Comparison of ENCODE assay signal across 33 cellular contexts in genomic region chr3:48585411-48585810, GRCh38. TPM values are rescaled to one million over a fixed set of nuclear protein-coding genes. Genes with fewer than 3 reads are reported as not detected.
"Had no signal": no experiment of that assay in that cellular context is flagged by ENCODE, and none has a peak within 500 bp of the region (broad histone marks: within the 10 kb centered on the region; RNA-seq: fewer than 3 reads in every experiment).

No MANE protein-coding gene starts in this region.

- DNase-seq: stimulated activated CD4-positive, alpha-beta T cell treated with anti-CD3 and anti-CD28 coated beads, Interleukin-2, amount 100 ng/mL, for 48 hours; stimulated activated CD4-positive, alpha-beta T cell treated with anti-CD3 and anti-CD28 coated beads, Interleukin-4, amount 100 ng/mL, for 1 hour; stimulated activated CD4-positive, alpha-beta T cell treated with anti-CD3 and anti-CD28 coated beads, Interleukin-4, amount 100 ng/mL, for 24 hours; stimulated activated CD4-positive, alpha-beta T cell treated with anti-CD3 and anti-CD28 coated beads, Interleukin-4, amount 100 ng/mL, for 4 hours; stimulated activated CD8-positive, alpha-beta memory T cell treated with anti-CD3 and anti-CD28 coated beads, Interleukin-4, amount 100 ng/mL, for 48 hours; stimulated activated naive B cell treated with anti-CD40 and anti-IgM and Interleukin-4, amounts not matched to agents 10 μg/mL and 1 μg/mL and 100 μg/mL, for 72 hours; stimulated activated naive CD4-positive, alpha-beta T cell; stimulated activated naive CD4-positive, alpha-beta T cell treated with Interleukin-2 at 50 U/mL for 16 hours; stimulated activated naive CD8-positive, alpha-beta T cell treated with anti-CD3 and anti-CD28 coated beads, Interleukin-15, amount 100 ng/mL, for 72 hours; stimulated activated naive CD8-positive, alpha-beta T cell treated with anti-CD3 and anti-CD28 coated beads, Interleukin-15, Interleukin-2, amounts not matched to agents 100 U/mL and 50 U/mL, for 24 hours; stomach; substantia nigra; testis; thyroid gland; tibial artery; transverse colon; trophoblast cell; upper lobe of right lung; uterus had no signal

- H3K27ac ChIP-seq: stomach, suprapubic skin, testis, thoracic aorta, thyroid gland, tibial artery, tibial nerve, transverse colon, upper lobe of left lung, upper lobe of right lung, uterus, vagina had no signal

- H3K4me1 ChIP-seq: stomach, suprapubic skin, testis, thyroid gland, tibial artery, tibial nerve, transverse colon, upper lobe of left lung, upper lobe of right lung, uterus, vagina had no signal

- H3K9me3 Mint-ChIP-seq: stimulated activated effector memory CD8-positive, alpha-beta T cell treated with anti-CD3 and anti-CD28 coated beads, Interleukin-12 subunit alpha, Interleukin-12 subunit beta, amount 100 ng/mL, for 72 hours; stimulated activated memory B cell treated with anti-CD40 and anti-IgM and Interleukin-4, amounts not matched to agents 10 μg/mL and 1 μg/mL and 100 μg/mL, for 72 hours; stimulated activated naive B cell treated with anti-CD40 and anti-IgM and Interleukin-4, amounts not matched to agents 10 μg/mL and 1 μg/mL and 100 μg/mL, for 72 hours; stimulated activated naive CD8-positive, alpha-beta T cell treated with anti-CD3 and anti-CD28 coated beads, Interleukin-15, amount 100 ng/mL, for 72 hours; stimulated activated naive CD8-positive, alpha-beta T cell treated with anti-CD3 and anti-CD28 coated beads, Interleukin-15, Interleukin-2, amounts not matched to agents 100 ng/mL and 50 ng/mL, for 24 hours; type B pancreatic cell had no signal

- H3K27me3 Mint-ChIP-seq: type B pancreatic cell had no signal

- H3K9me3 ChIP-seq: stomach, suprapubic skin, testis, thoracic aorta, thyroid gland, tibial artery, tibial nerve, transverse colon, upper lobe of left lung, upper lobe of right lung, uterus, vagina had no signal

- H3K4me3 Mint-ChIP-seq: stimulated activated effector memory CD8-positive, alpha-beta T cell treated with anti-CD3 and anti-CD28 coated beads, Interleukin-12 subunit alpha, Interleukin-12 subunit beta, amount 100 ng/mL, for 72 hours; stimulated activated memory B cell treated with anti-CD40 and anti-IgM and Interleukin-4, amounts not matched to agents 10 μg/mL and 1 μg/mL and 100 μg/mL, for 72 hours; stimulated activated naive B cell treated with anti-CD40 and anti-IgM and Interleukin-4, amounts not matched to agents 10 μg/mL and 1 μg/mL and 100 μg/mL, for 72 hours; stimulated activated naive CD8-positive, alpha-beta T cell treated with anti-CD3 and anti-CD28 coated beads, Interleukin-15, amount 100 ng/mL, for 72 hours; stimulated activated naive CD8-positive, alpha-beta T cell treated with anti-CD3 and anti-CD28 coated beads, Interleukin-15, Interleukin-2, amounts not matched to agents 100 ng/mL and 50 ng/mL, for 24 hours; type B pancreatic cell had no signal

- H3K27me3 ChIP-seq: suprapubic skin, testis, thyroid gland, tibial artery, tibial nerve, transverse colon, upper lobe of left lung, upper lobe of right lung, uterus, vagina had no signal

- H3K36me3 Mint-ChIP-seq: stimulated activated effector memory CD8-positive, alpha-beta T cell treated with anti-CD3 and anti-CD28 coated beads, Interleukin-12 subunit alpha, Interleukin-12 subunit beta, amount 100 ng/mL, for 72 hours; stimulated activated memory B cell treated with anti-CD40 and anti-IgM and Interleukin-4, amounts not matched to agents 10 μg/mL and 1 μg/mL and 100 μg/mL, for 72 hours; stimulated activated naive B cell treated with anti-CD40 and anti-IgM and Interleukin-4, amounts not matched to agents 10 μg/mL and 1 μg/mL and 100 μg/mL, for 72 hours; type B pancreatic cell had no signal

- H3K4me1 Mint-ChIP-seq: stimulated activated memory B cell treated with anti-CD40 and anti-IgM and Interleukin-4, amounts not matched to agents 10 μg/mL and 1 μg/mL and 100 μg/mL, for 72 hours; stimulated activated naive CD8-positive, alpha-beta T cell treated with anti-CD3 and anti-CD28 coated beads, Interleukin-15, amount 100 ng/mL, for 72 hours had no signal

- H3K4me3 ChIP-seq: stomach, suprapubic skin, testis, thoracic aorta, thyroid gland, tibial artery, tibial nerve, transverse colon, upper lobe of left lung, upper lobe of right lung, uterus, vagina had no signal

- H3K27ac Mint-ChIP-seq: stimulated activated memory B cell treated with anti-CD40 and anti-IgM and Interleukin-4, amounts not matched to agents 10 μg/mL and 1 μg/mL and 100 μg/mL, for 72 hours; stimulated activated naive B cell treated with anti-CD40 and anti-IgM and Interleukin-4, amounts not matched to agents 10 μg/mL and 1 μg/mL and 100 μg/mL, for 72 hours; stimulated activated naive CD8-positive, alpha-beta T cell treated with anti-CD3 and anti-CD28 coated beads, Interleukin-15, amount 100 ng/mL, for 72 hours; stimulated activated naive CD8-positive, alpha-beta T cell treated with anti-CD3 and anti-CD28 coated beads, Interleukin-15, Interleukin-2, amounts not matched to agents 100 ng/mL and 50 ng/mL, for 24 hours; type B pancreatic cell had no signal

- ATAC-seq: stimulated activated effector memory CD8-positive, alpha-beta T cell treated with anti-CD3 and anti-CD28 coated beads, Interleukin-12 subunit alpha, Interleukin-12 subunit beta, amount 100 ng/mL, for 72 hours; stimulated activated memory B cell treated with anti-CD40 and anti-IgM and Interleukin-4, amounts not matched to agents 10 μg/mL and 1 μg/mL and 100 μg/mL, for 72 hours; stimulated activated naive B cell treated with anti-CD40 and anti-IgM and Interleukin-4, amounts not matched to agents 10 μg/mL and 1 μg/mL and 100 μg/mL, for 72 hours; stimulated activated naive CD8-positive, alpha-beta T cell treated with anti-CD3 and anti-CD28 coated beads, Interleukin-15, amount 100 ng/mL, for 72 hours; stimulated activated naive CD8-positive, alpha-beta T cell treated with anti-CD3 and anti-CD28 coated beads, Interleukin-15, Interleukin-2, amounts not matched to agents 100 U/mL and 50 U/mL, for 24 hours; upper lobe of right lung had no signal

- FAIRE-seq: urothelium cell line had no signal

- H3K36me3 ChIP-seq: thoracic aorta, thyroid gland, transverse colon, upper lobe of left lung, upper lobe of right lung, uterus had no signal

RNA-seq across cellular contexts. Expression of gene UCN2, which starts 21.8 kb away (rescaled TPM):
- total RNA-seq: subcutaneous adipose tissue, temporal lobe, thyroid gland, transverse colon, upper lobe of left lung, upper lobe of right lung had no signal

RNA-seq across cellular contexts. Expression of gene TMEM89, which starts 36.2 kb away (rescaled TPM):
- total RNA-seq: stomach, subcutaneous adipose tissue, suprapubic skin, temporal lobe, thyroid gland, tibial nerve, upper lobe of right lung, ureter, urinary bladder, uterus, vagina had no signal
- polyA plus RNA-seq: urinary bladder had no signal
